1 cellular context compared by ENCODE assay signal in genomic region chr17:37502009-37502936, GRCh38.
TF ChIP-seq lines count a peak whose summit lies in the region.

No MANE protein-coding gene starts in this region.

TF ChIP-seq in HepG2, 621 proteins besides CTCF, POLR2A, EP300 and RAD21 (continued from another document and continues in another):
- TF ChIP-seq ZNF614 (CRISPR knock-in tag; IDR thresholded peaks at IDR 0.05; ENCODE audit: borderline replicate concordance) (peak; percentile 97; the same call in 1 of the 2 replicates), KLF12 (CRISPR knock-in tag; IDR thresholded peaks at IDR 0.05; ENCODE audit: borderline replicate concordance) (0 out of 2 replicates have a peak, but pooled peaks have one; percentile 22), ZNF770 (CRISPR knock-in tag; IDR thresholded peaks at IDR 0.05) (0 out of 2 replicates have a peak, but pooled peaks have one; percentile 6), CHD2 (IDR thresholded peaks at IDR 0.05; ENCODE audit: low read depth, low read length) (no peak), NFKB2 (CRISPR knock-in tag; IDR thresholded peaks at IDR 0.05; ENCODE audit: borderline replicate concordance) (no peak), SMYD3 (CRISPR knock-in tag; IDR thresholded peaks at IDR 0.05) (no peak), HOXD1 (CRISPR knock-in tag; IDR thresholded peaks at IDR 0.05) (peak; percentile 48; the same call in 1 of the 2 replicates), ZFX (CRISPR knock-in tag; IDR thresholded peaks at IDR 0.05; ENCODE audit: low read depth) (peak; percentile 36), KDM1A (CRISPR knock-in tag; IDR thresholded peaks at IDR 0.05) (0 out of 2 replicates have a peak, but pooled peaks have one; percentile 14), FOXK2 (IDR thresholded peaks at IDR 0.05) (peak; percentile 73; the same call in 1 of the 2 replicates), ZNF878 (CRISPR knock-in tag; IDR thresholded peaks at IDR 0.05) (peak; percentile 35; the same call in 1 of the 2 replicates), SAP130 (CRISPR knock-in tag; IDR thresholded peaks at IDR 0.05; ENCODE audit: low read depth) (peak; percentile 67), FOXO1 (CRISPR knock-in tag; IDR thresholded peaks at IDR 0.05) (peak; percentile 88), NCOA2 (CRISPR knock-in tag; IDR thresholded peaks at IDR 0.05) (peak; percentile 88), ZGPAT (CRISPR knock-in tag; IDR thresholded peaks at IDR 0.05) (peak; percentile 88), ASH2L (IDR thresholded peaks at IDR 0.05; ENCODE audit: insufficient read length, low read depth, low read length) (peak; percentile 77), MED1 (CRISPR knock-in tag; IDR thresholded peaks at IDR 0.05) (peak; percentile 86), ESRRA (CRISPR knock-in tag; IDR thresholded peaks at IDR 0.05; ENCODE audit: low read depth) (peak; percentile 76), ZNF792 (CRISPR knock-in tag; IDR thresholded peaks at IDR 0.05) (0 out of 2 replicates have a peak, but pooled peaks have one; percentile 20), FOSL2 (CRISPR knock-in tag; IDR thresholded peaks at IDR 0.05) (peak; percentile 69), MIXL1 (CRISPR knock-in tag; IDR thresholded peaks at IDR 0.05) (0 out of 2 replicates have a peak, but pooled peaks have one; percentile 47), ZMYM4 (CRISPR knock-in tag; IDR thresholded peaks at IDR 0.05) (peak; percentile 36; the same call in 1 of the 2 replicates), RXRA (CRISPR knock-in tag; IDR thresholded peaks at IDR 0.05) (peak; percentile 58; the same call in 1 of the 2 replicates), SATB2 (CRISPR knock-in tag; IDR thresholded peaks at IDR 0.05) (no peak), MEIS2 (CRISPR knock-in tag; IDR thresholded peaks at IDR 0.05) (0 out of 2 replicates have a peak, but pooled peaks have one; percentile 24), KAT8 (CRISPR knock-in tag; IDR thresholded peaks at IDR 0.05) (peak; percentile 67; the same call in 1 of the 2 replicates), ZBTB21 (CRISPR knock-in tag; IDR thresholded peaks at IDR 0.05) (no peak), ZNF629 (CRISPR knock-in tag; conservative IDR thresholded peaks at IDR 0.05) (0 out of 2 replicates have a peak, but pooled peaks have one; percentile 33), ZFY (CRISPR knock-in tag; IDR thresholded peaks at IDR 0.05) (peak; percentile 57), ZNF431 (CRISPR knock-in tag; IDR thresholded peaks at IDR 0.05; ENCODE audit: borderline replicate concordance, low read depth) (peak; percentile 84; the same call in 1 of the 2 replicates), DPF2 (CRISPR knock-in tag; IDR thresholded peaks at IDR 0.05; ENCODE audit: borderline replicate concordance, low read depth) (peak; percentile 90), HNF1A (IDR thresholded peaks at IDR 0.05; ENCODE audit: low read depth) (peak; percentile 31), HNF1A (CRISPR knock-in tag; IDR thresholded peaks at IDR 0.05; ENCODE audit: borderline replicate concordance) (peak; percentile 66; the same call in 1 of the 2 replicates), ZNF503 (CRISPR knock-in tag; IDR thresholded peaks at IDR 0.05) (peak; percentile 67), ELF4 (CRISPR knock-in tag; IDR thresholded peaks at IDR 0.05; ENCODE audit: borderline replicate concordance) (no peak), LCORL (IDR thresholded peaks at IDR 0.05) (peak; percentile 53), LCORL (CRISPR knock-in tag; IDR thresholded peaks at IDR 0.05) (peak; percentile 73; the same call in 1 of the 2 replicates), SOX6 (IDR thresholded peaks at IDR 0.05) (no peak), SOX6 (CRISPR knock-in tag; IDR thresholded peaks at IDR 0.05) (peak; percentile 89), SOX13 (IDR thresholded peaks at IDR 0.05) (peak; percentile 60; the same call in 1 of the 2 replicates), SOX13 (CRISPR knock-in tag; conservative IDR thresholded peaks at IDR 0.05 in 1 of 2, IDR thresholded peaks at IDR 0.05 in 1 of 2) (peak in 1 of 2 experiments; percentile 73; a peak in 2 of 4 replicates), ZNF207 (IDR thresholded peaks at IDR 0.05; ENCODE audit: borderline replicate concordance) (no peak), BRF2 (CRISPR knock-in tag; IDR thresholded peaks at IDR 0.05) (no peak), CEBPG (CRISPR knock-in tag; IDR thresholded peaks at IDR 0.05) (peak; percentile 95), ELF3 (CRISPR knock-in tag; IDR thresholded peaks at IDR 0.05) (peak; percentile 48; the same call in 1 of the 2 replicates), ZNF451 (CRISPR knock-in tag; IDR thresholded peaks at IDR 0.05) (no peak), NCOR1 (IDR thresholded peaks at IDR 0.05; ENCODE audit: borderline replicate concordance, low read length) (peak; percentile 95), ZNF609 (CRISPR knock-in tag; IDR thresholded peaks at IDR 0.05; ENCODE audit: borderline replicate concordance) (peak; percentile 77; the same call in 1 of the 2 replicates), JUN (CRISPR knock-in tag; IDR thresholded peaks at IDR 0.05) (no peak)
